ENCODE assay signal across 8 cellular contexts in genomic region chr5:105506692-105507277, GRCh38.
A peak's percentile ranks its signal among the peaks of the same experiment; 100 is the strongest.
DNase-seq lines count a peak whose midpoint lies in the region; TF ChIP-seq lines count a peak whose summit lies in the region.
"Had no signal": no experiment of that assay in that cellular context is flagged by ENCODE, and none has a peak within 500 bp of the region (broad histone marks: within the 10 kb centered on the region; RNA-seq: fewer than 3 reads in every experiment).

No MANE protein-coding gene starts in this region.

- H3K9ac ChIP-seq in parathyroid adenoma: no peak overlapping the region

- H3K27ac ChIP-seq in parathyroid adenoma: no peak overlapping the region

- H3K4me3 Mint-ChIP-seq in activated T-cell treated with anti-CD3 and anti-CD28 coated beads, Interleukin-2, amount 50 U/mL, for 24 hours: no peak overlapping the region

- no peak for TF ChIP-seq POLR2A in NB4 (IDR thresholded peaks at IDR 0.05; ENCODE audit: extremely low read depth, insufficient read length)

- H3K36me3 ChIP-seq in parathyroid adenoma (ENCODE audit: control insufficient read depth, insufficient read depth, low read length): no peaks in the 10 kb centered on the region

- H3K27ac Mint-ChIP-seq in activated T-cell treated with anti-CD3 and anti-CD28 coated beads, Interleukin-2, amount 50 U/mL, for 24 hours: no peak overlapping the region

- H3K9me3 ChIP-seq in parathyroid adenoma (ENCODE audit: control insufficient read depth, low read length): no peaks in the 10 kb centered on the region

- H3K4me1 ChIP-seq in parathyroid adenoma: no peaks in the 10 kb centered on the region

- peaks cover 19% of the 10 kb centered on the region for H3K9me3 Mint-ChIP-seq in activated T-cell treated with anti-CD3 and anti-CD28 coated beads, Interleukin-2, amount 50 U/mL, for 24 hours

- DNase-seq in GM20000 (ENCODE audit: low spot score) (peak; percentile 6), NB4 (ENCODE audit: low read depth) (peak; percentile 17), cerebellar cortex (ENCODE audit: low spot score) (peak; percentile 10)
- DNase-seq in activated effector memory CD4-positive, alpha-beta T cell treated with anti-CD3 and anti-CD28 coated beads, Interleukin-2, amount 50 U/mL, for 16 hours: no peak
- DNase-seq in activated CD4-positive, alpha-beta T cell treated with anti-CD3 and anti-CD28 coated beads for 4 hours: no peak
- DNase-seq in activated T-cell treated with anti-CD3 and anti-CD28 coated beads, Interleukin-2, amount 50 U/mL, for 24 hours: no peak
- DNase-seq: midbrain had no signal

- no peaks in the 10 kb centered on the region for H3K27me3 ChIP-seq in parathyroid adenoma (ENCODE audit: control insufficient read depth, insufficient read depth, low read length)

- H3K36me3 Mint-ChIP-seq in activated T-cell treated with anti-CD3 and anti-CD28 coated beads, Interleukin-2, amount 50 U/mL, for 24 hours (ENCODE audit: low read depth): no peaks in the 10 kb centered on the region

- TF ChIP-seq CTCF in GM20000 (IDR thresholded peaks at IDR 0.05; ENCODE audit: extremely low read depth, missing control alignments) (peak; percentile 22), NB4 (IDR thresholded peaks at IDR 0.05; ENCODE audit: low read depth, low read length) (peak; percentile 38), parathyroid adenoma (IDR thresholded peaks at IDR 0.05) (peak; percentile 21)

- H3K4me3 ChIP-seq in NB4 (ENCODE audit: low read depth, low read length): no peak overlapping the region
- H3K4me3 ChIP-seq in parathyroid adenoma (ENCODE audit: low read depth, low read length): no peak overlapping the region

- H3K4me2 ChIP-seq in parathyroid adenoma (ENCODE audit: low read length): no peak overlapping the region

- peak overlapping the region; percentile 40 for H2AFZ ChIP-seq in parathyroid adenoma

- H3K4me1 Mint-ChIP-seq in activated T-cell treated with anti-CD3 and anti-CD28 coated beads, Interleukin-2, amount 50 U/mL, for 24 hours (ENCODE audit: low read depth): no peaks in the 10 kb centered on the region

- no peaks in the 10 kb centered on the region for H3K27me3 Mint-ChIP-seq in activated T-cell treated with anti-CD3 and anti-CD28 coated beads, Interleukin-2, amount 50 U/mL, for 24 hours

- H3K79me2 ChIP-seq in parathyroid adenoma: no peaks in the 10 kb centered on the region

Comparison
In these comparisons a context has a peak if more than half of its experiments do, and no peak if none do; other contexts are left out.
1. DNase-seq: peak in GM20000 (single experiment), NB4 (single experiment) and cerebellar cortex (single experiment); none in activated effector memory CD4-positive, alpha-beta T cell treated with anti-CD3 and anti-CD28 coated beads, Interleukin-2, amount 50 U/mL, for 16 hours (single experiment), activated CD4-positive, alpha-beta T cell treated with anti-CD3 and anti-CD28 coated beads for 4 hours (0 of 2) and activated T-cell treated with anti-CD3 and anti-CD28 coated beads, Interleukin-2, amount 50 U/mL, for 24 hours (single experiment).
2. Peak in every context shown above with its lines, with median percentiles within 50 percentile points of each other: CTCF ChIP-seq.